13 cellular contexts compared by ENCODE assay signal in genomic region chr3:32249184-32249782, GRCh38. TPM values are rescaled to one million over a fixed set of nuclear protein-coding genes. Genes with fewer than 3 reads are reported as not detected.
DNase-seq lines count a peak whose midpoint lies in the region; ATAC-seq, FAIRE-seq and TF ChIP-seq lines count a peak whose summit lies in the region.
"Had no signal": no experiment of that assay in that cellular context is flagged by ENCODE, and none has a peak within 500 bp of the region (broad histone marks: within the 10 kb centered on the region; RNA-seq: fewer than 3 reads in every experiment).

No MANE protein-coding gene starts in this region.

- H2AFZ ChIP-seq in SK-N-SH (ENCODE audit: low read depth): no peak overlapping the region

- H4K20me1 ChIP-seq in SK-N-SH (ENCODE audit: insufficient read depth): peaks cover 7% of the 10 kb centered on the region; the same call in 1 of the 2 replicates

- H3K9me3 Mint-ChIP-seq in activated naive CD4-positive, alpha-beta T cell treated with anti-CD3 and anti-CD28 coated beads, Interleukin-2, amount 50 U/mL, for 24 hours: no peaks in the 10 kb centered on the region

- no peaks in the 10 kb centered on the region for H3K9me2 ChIP-seq in SK-N-SH

- H3K4me1 Mint-ChIP-seq in activated naive CD4-positive, alpha-beta T cell treated with anti-CD3 and anti-CD28 coated beads, Interleukin-2, amount 50 U/mL, for 24 hours: peaks cover 39% of the 10 kb centered on the region
- H3K4me1 Mint-ChIP-seq: B cell had no signal

- POLR2A ChIA-PET in SK-N-SH (lab: Yijun Ruan, JAX): no interaction called here

- H3K27me3 Mint-ChIP-seq in activated naive CD4-positive, alpha-beta T cell treated with anti-CD3 and anti-CD28 coated beads, Interleukin-2, amount 50 U/mL, for 24 hours: no peaks in the 10 kb centered on the region
- H3K27me3 Mint-ChIP-seq: B cell had no signal

- no peak for TF ChIP-seq RAD21 in SK-N-SH (IDR thresholded peaks at IDR 0.05; ENCODE audit: low read length)

- no peak overlapping the region for H3K4me3 Mint-ChIP-seq in activated naive CD4-positive, alpha-beta T cell treated with anti-CD3 and anti-CD28 coated beads, Interleukin-2, amount 50 U/mL, for 24 hours
- H3K4me3 Mint-ChIP-seq: B cell had no signal

- TF ChIP-seq CTCF in SK-N-SH (IDR thresholded peaks at IDR 0.05): no peak

- H3K27ac Mint-ChIP-seq in activated naive CD4-positive, alpha-beta T cell treated with anti-CD3 and anti-CD28 coated beads, Interleukin-2, amount 50 U/mL, for 24 hours: peak overlapping the region; percentile 41
- H3K27ac Mint-ChIP-seq: B cell had no signal

- no peak for DNase-seq in activated naive CD4-positive, alpha-beta T cell treated with Interleukin-2 at 50 U/mL for 16 hours
- DNase-seq in SK-N-SH: no peak
- DNase-seq in fibroblast of gingiva (ENCODE audit: low read depth): peak; percentile 92
- DNase-seq in stimulated activated naive CD8-positive, alpha-beta T cell treated with anti-CD3 and anti-CD28 coated beads, Interleukin-15, Interleukin-2, amounts not matched to agents 100 U/mL and 50 U/mL, for 24 hours: no peak
- no peak for DNase-seq in frontal cortex (ENCODE audit: low spot score in 2 of 2)
- DNase-seq in stimulated activated CD4-positive, alpha-beta T cell treated with anti-CD3 and anti-CD28 coated beads, Interleukin-1b, Interleukin-23, amount 100 ng/mL, for 48 hours: no peak
- no peak for DNase-seq in NCI-H187 treated with DMSO at 0.1 percent for 48 hours (lab: John Stamatoyannopoulos, UW)
- DNase-seq: activated effector memory CD4-positive, alpha-beta T cell treated with anti-CD3 and anti-CD28 coated beads, Interleukin-2, amount 50 U/mL, for 16 hours; head of caudate nucleus had no signal

- no peak for FAIRE-seq in frontal cortex (lab: Jason Lieb, UNC)
- FAIRE-seq: GM18507 had no signal

- CTCF ChIA-PET in SK-N-SH (lab: Yijun Ruan, JAX): interaction anchor here (0.8 kb wide), 1 partner anchor 9 kb away, joined by 4 read pairs; no protein-coding TSS in a partner anchor

- peak; percentile 71 for ATAC-seq in stimulated activated naive CD8-positive, alpha-beta T cell treated with anti-CD3 and anti-CD28 coated beads, Interleukin-15, Interleukin-2, amounts not matched to agents 100 U/mL and 50 U/mL, for 24 hours

- peaks cover 30% of the 10 kb centered on the region for H3F3A ChIP-seq in SK-N-SH (replicated peaks; ENCODE audit: insufficient read depth)

- H3K4me1 ChIP-seq in SK-N-SH (ENCODE audit: control insufficient read depth in 1 of 2, insufficient read depth in 2 of 2, low read depth in 1 of 2, low read length in 1 of 2): peaks cover 0 to 9% of the 10 kb centered on the region in 2 experiments; a peak in 1 of 4 replicates

- H3K36me3 ChIP-seq in SK-N-SH (replicated peaks in 1 of 2; ENCODE audit: control insufficient read depth in 1 of 2, insufficient read depth in 2 of 2, low read length in 1 of 2): peaks cover 0 to 5% of the 10 kb centered on the region in 2 experiments

- peak overlapping the region; percentile 47; the same call in 1 of the 2 replicates for H3K9ac ChIP-seq in SK-N-SH

- H3K27me3 ChIP-seq in SK-N-SH (ENCODE audit: insufficient read depth): no peaks in the 10 kb centered on the region

- peak; percentile 54 to 96 for TF ChIP-seq EP300 in SK-N-SH (IDR thresholded peaks at IDR 0.05; ENCODE audit: borderline replicate concordance in 1 of 2, low read depth in 1 of 2, low read length in 1 of 2)

- no peaks in the 10 kb centered on the region; the same call in 1 of the 2 replicates for H3K79me2 ChIP-seq in SK-N-SH (ENCODE audit: insufficient read depth)

- H3K4me3 ChIP-seq in SK-N-SH (ENCODE audit: low read depth in 2 of 2, low read length in 1 of 2): no peak overlapping the region

- H3K27ac ChIP-seq in SK-N-SH (ENCODE audit: low read depth in 2 of 2, low read length in 1 of 2): peak overlapping the region in 1 of 2 experiments; percentile 89; a peak in 2 of 4 replicates

- peaks cover 3% of the 10 kb centered on the region; the same call in 1 of the 2 replicates for H3K9me3 ChIP-seq in SK-N-SH

- WGBS in SK-N-SH (ENCODE audit: low lambda C conversion rate): 44% methylated on average over 4 of the region's 4 CpGs

- peaks cover 11% of the 10 kb centered on the region for H3K36me3 Mint-ChIP-seq in activated naive CD4-positive, alpha-beta T cell treated with anti-CD3 and anti-CD28 coated beads, Interleukin-2, amount 50 U/mL, for 24 hours

- peak overlapping the region; percentile 72 for H3K4me2 ChIP-seq in SK-N-SH

TF ChIP-seq in SK-N-SH, 30 proteins besides CTCF, POLR2A, EP300 and RAD21 (continues in another document):
- TF ChIP-seq CHD2 (IDR thresholded peaks at IDR 0.05; ENCODE audit: low read length, partially characterized antibody) (no peak), GATA2 (CRISPR knock-in tag; IDR thresholded peaks at IDR 0.05) (no peak), ELF1 (IDR thresholded peaks at IDR 0.05) (peak; percentile 37; the same call in 1 of the 2 replicates), EZH2phosphoT487 (IDR thresholded peaks at IDR 0.05; ENCODE audit: borderline replicate concordance, low read depth) (no peak), FOXM1 (IDR thresholded peaks at IDR 0.05; ENCODE audit: low read depth) (peak; percentile 82), NRF1 (IDR thresholded peaks at IDR 0.05; ENCODE audit: low read depth, low read length) (no peak), GABPA (IDR thresholded peaks at IDR 0.05; ENCODE audit: low read depth) (no peak), MAX (IDR thresholded peaks at IDR 0.05; ENCODE audit: low read depth) (peak; percentile 65; the same call in 1 of the 2 replicates), POLR2AphosphoS5 (IDR thresholded peaks at IDR 0.05; ENCODE audit: low read depth, low read length) (peak; percentile 91), TAF1 (IDR thresholded peaks at IDR 0.05; ENCODE audit: borderline replicate concordance, low read depth, low read length) (peak; percentile 24; the same call in 1 of the 2 replicates), RCOR1 (IDR thresholded peaks at IDR 0.05; ENCODE audit: low read length) (no peak), ZBTB33 (IDR thresholded peaks at IDR 0.05; ENCODE audit: borderline replicate concordance, low read depth) (peak; percentile 69; the same call in 1 of the 2 replicates), TEAD4 (IDR thresholded peaks at IDR 0.05; ENCODE audit: borderline replicate concordance, insufficient read depth) (peak; percentile 93), TCF12 (IDR thresholded peaks at IDR 0.05) (peak; percentile 99), MEF2A (IDR thresholded peaks at IDR 0.05; ENCODE audit: borderline replicate concordance, low read depth) (peak; percentile 86; the same call in 1 of the 2 replicates), FOXJ3 (CRISPR knock-in tag; IDR thresholded peaks at IDR 0.05) (no peak), FOSL2 (IDR thresholded peaks at IDR 0.05; ENCODE audit: borderline replicate concordance, low read depth) (peak; percentile 95), RFX5 (IDR thresholded peaks at IDR 0.05; ENCODE audit: low read length) (no peak), SMC3 (IDR thresholded peaks at IDR 0.05; ENCODE audit: low read depth, low read length) (no peak), NFIC (IDR thresholded peaks at IDR 0.05; ENCODE audit: borderline replicate concordance) (peak; percentile 92), JUND (IDR thresholded peaks at IDR 0.05) (peak; percentile 96), USF2 (IDR thresholded peaks at IDR 0.05; ENCODE audit: borderline replicate concordance, low read depth, low read length) (no peak), USF1 (IDR thresholded peaks at IDR 0.05; ENCODE audit: borderline replicate concordance, low read depth) (no peak), SIN3A (IDR thresholded peaks at IDR 0.05; ENCODE audit: borderline replicate concordance, low read depth, low read length) (no peak)

RNA-seq across cellular contexts. Expression of gene CMTM8, which starts 10.8 kb away (rescaled TPM):
- 7.9 and 9.7 TPM in 2 replicates for polyA plus RNA-seq in SK-N-SH (2012; rRNA removed)
- 9.0 and 9.5 TPM in 2 replicates for polyA plus RNA-seq in SK-N-SH (2012; cell fraction: cytosol; rRNA removed)
- polyA plus RNA-seq in SK-N-SH (2012; cell fraction: nucleus; rRNA removed): 4.1 and 4.4 TPM in 2 replicates
- total RNA-seq in frontal cortex: 0.41 TPM
- polyA plus RNA-seq: neural cell had no signal
